Comparison of ENCODE assay signal across 11 cellular contexts in the genomic region with DNA sequence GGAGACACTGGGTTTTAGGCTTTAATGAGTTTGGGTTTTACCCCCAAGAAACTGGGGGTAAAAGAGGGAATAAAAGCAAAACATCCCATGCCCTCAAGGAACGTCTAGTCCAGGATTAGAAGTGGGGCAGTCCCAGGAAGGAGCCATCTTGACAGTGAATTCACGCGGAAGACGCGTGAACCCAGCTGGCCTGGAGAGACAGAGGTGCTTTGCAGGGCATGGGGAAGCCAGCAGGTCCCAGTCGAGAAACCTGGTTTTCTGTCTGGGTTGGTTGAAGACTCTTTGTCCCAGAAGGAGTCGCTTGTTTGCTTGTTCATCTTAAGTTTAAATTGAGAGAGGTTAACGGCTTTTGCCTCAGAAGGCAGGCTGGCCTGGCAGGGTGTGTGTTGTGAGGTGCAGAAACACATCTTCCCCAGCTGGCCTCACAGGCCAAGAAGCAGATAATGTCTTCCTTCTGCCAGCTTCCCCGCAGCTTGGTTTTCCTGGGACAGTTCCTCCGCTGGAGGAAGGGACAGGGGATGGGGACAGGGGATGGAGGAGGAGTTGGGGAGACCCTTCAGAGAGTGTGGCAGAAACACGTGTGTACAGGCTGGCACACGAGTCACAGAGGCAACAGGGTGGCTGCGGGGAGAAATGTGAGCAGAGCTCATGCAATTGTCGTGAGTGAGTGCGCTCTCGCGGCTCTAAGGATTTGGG. TPM values are rescaled to one million over a fixed set of nuclear protein-coding genes. Genes with fewer than 3 reads are reported as not detected.
DNase-seq lines count a peak whose midpoint lies in the region; ATAC-seq, FAIRE-seq and TF ChIP-seq lines count a peak whose summit lies in the region.
"Had no signal": no experiment of that assay in that cellular context is flagged by ENCODE, and none has a peak within 500 bp of the region (broad histone marks: within the 10 kb centered on the region; RNA-seq: fewer than 3 reads in every experiment).

No MANE protein-coding gene starts in this region.

- H3K9me3 ChIP-seq in A549 (no peaks in the 10 kb centered on the region), Peyer's patch (no peaks in the 10 kb centered on the region), esophagus squamous epithelium (no peaks in the 10 kb centered on the region), psoas muscle (no peaks in the 10 kb centered on the region)

- POLR2A ChIA-PET in A549 (lab: Yijun Ruan, JAX) = no interaction called here

- FAIRE-seq in A549 (lab: Jason Lieb, UNC) = no peak

- H3K4me2 ChIP-seq in A549 = peak overlapping the region; percentile 2; the same call in 1 of the 3 replicates

- no peak overlapping the region for H3K27ac ChIP-seq in A549
- peak overlapping the region; percentile 0 to 92 (median 68) for H3K27ac ChIP-seq in Peyer's patch
- peak overlapping the region; percentile 82 to 91 (median 90) for H3K27ac ChIP-seq in esophagus squamous epithelium
- H3K27ac ChIP-seq in psoas muscle = peak overlapping the region; percentile 46

- no peak overlapping the region for H3K4me3 ChIP-seq in A549
- H3K4me3 ChIP-seq in Peyer's patch = no peak overlapping the region
- peak overlapping the region in 1 of 4 donors; percentile 27 for H3K4me3 ChIP-seq in esophagus squamous epithelium
- H3K4me3 ChIP-seq in psoas muscle = no peak overlapping the region

- TF ChIP-seq POLR2A in A549 (IDR thresholded peaks at IDR 0.05; ENCODE audit: low read length) (no peak), Peyer's patch (IDR thresholded peaks at IDR 0.05) (no peak), esophagus squamous epithelium (IDR thresholded peaks at IDR 0.05) (no peak)

- ATAC-seq in A549 (no peak), psoas muscle (peak in 2 of 4 donors; percentile 4 to 15), GM21515 (IDR thresholded peaks at IDR 0.05; ENCODE audit: unreplicated experiment) (no peak), HG03460 (IDR thresholded peaks at IDR 0.05; ENCODE audit: unreplicated experiment) (no peak)

- TF ChIP-seq RAD21 in A549 (conservative IDR thresholded peaks at IDR 0.05 in 1 of 2, IDR thresholded peaks at IDR 0.05 in 1 of 2) = no peak

- H3K36me3 ChIP-seq in Peyer's patch (no peaks in the 10 kb centered on the region), esophagus squamous epithelium (no peaks in the 10 kb centered on the region), psoas muscle (ENCODE audit: insufficient read depth in 1 of 2, low read depth in 1 of 2) (no peaks in the 10 kb centered on the region)

- 84% methylated on average over 17 of the region's 17 CpGs for WGBS in A549 (ENCODE audit: missing lambda C conversion rate)
- WGBS in esophagus squamous epithelium, 2 donors = 25 to 42% methylated on average over 14 to 16 of the region's 17 CpGs
- 46 to 50% (median 48%) methylated on average over 17 of the region's 17 CpGs for WGBS in psoas muscle, 3 donors

- H3K27me3 ChIP-seq in Peyer's patch = no peaks in the 10 kb centered on the region
- H3K27me3 ChIP-seq in esophagus squamous epithelium = no peaks in the 10 kb centered on the region
- peaks cover 0 to 2% (median 0%) of the 10 kb centered on the region in 3 donors for H3K27me3 ChIP-seq in psoas muscle (ENCODE audit: insufficient read depth in 3 of 3, low read length in 2 of 3)

- in situ Hi-C loops in GM13977 (cut with MboI; ENCODE audit: low pct_unique_long_range_greater_than_20kb, low sequenced_read_pairs, unreplicated experiment) = no loop called here

- CTCF ChIA-PET in A549 (lab: Yijun Ruan, JAX) = interaction anchor here (1.1 kb wide), 1 partner anchor 14 kb away, joined by 7 read pairs; no protein-coding TSS in a partner anchor

- no peak for DNase-seq in A549 (ENCODE audit: low read depth in 1 of 2, low spot score in 1 of 2)
- no peak for DNase-seq in Peyer's patch
- DNase-seq in esophagus squamous epithelium (lab: John Stamatoyannopoulos, UW) = no peak
- no peak for DNase-seq in psoas muscle
- DNase-seq in GM13977 (ENCODE audit: low spot score) = no peak
- DNase-seq in activated gamma-delta T cell (lab: John Stamatoyannopoulos, UW) = no peak
- DNase-seq: CD4-positive, CD25-positive, alpha-beta regulatory T cell; naive B cell; SW 1271 had no signal

- H3K4me1 ChIP-seq in A549 (peaks cover 19% of the 10 kb centered on the region), Peyer's patch (peaks cover 0 to 36% (median 20%) of the 10 kb centered on the region in 4 donors), esophagus squamous epithelium (peaks cover 33 to 69% (median 51%) of the 10 kb centered on the region in 3 donors), psoas muscle (peaks cover 30% of the 10 kb centered on the region)

- TF ChIP-seq EP300 in A549 (IDR thresholded peaks at IDR 0.05) = no peak

- no peak for TF ChIP-seq CTCF in A549 (IDR thresholded peaks at IDR 0.05)
- TF ChIP-seq CTCF in Peyer's patch (IDR thresholded peaks at IDR 0.05) = no peak
- TF ChIP-seq CTCF in esophagus squamous epithelium (IDR thresholded peaks at IDR 0.05) = no peak
- TF ChIP-seq CTCF in psoas muscle (IDR thresholded peaks at IDR 0.05) = no peak
- no peak for TF ChIP-seq CTCF in GM13977 (IDR thresholded peaks at IDR 0.05; ENCODE audit: extremely low read depth, insufficient read depth, missing control alignments)

- intact Hi-C loops in esophagus squamous epithelium (cut with DNase I) (no loop called here), psoas muscle (cut with DNase I) (loop anchor here in 1 of 2 donors (10.0 kb wide), 1 partner anchor 197 kb away; no protein-coding TSS in a partner anchor)

TF ChIP-seq in A549, 52 proteins besides CTCF, POLR2A, EP300 and RAD21:
- no peak for TF ChIP-seq MYC (IDR thresholded peaks at IDR 0.05; ENCODE audit: borderline replicate concordance, low read length)
TF ChIP-seq in A549: peak in this region for 0.

RNA-seq across cellular contexts. Expression of a gene that starts 18.5 kb away (rescaled TPM):
- polyA plus RNA-seq in A549 (2011; rRNA removed) (173 and 185 TPM in 2 replicates), A549 (2017; fragmentation: RNase III; extraction: RNeasy Plus Mini Kit Qiagen cat#74134 plus additional on column Dnase treatment) (109 to 122 TPM (median 116 TPM) in 3 replicates), psoas muscle (10 to 100 TPM; 26.1 to 90.9 (median 45.4) TPM)
- 110 and 132 TPM in 2 replicates for polyA plus RNA-seq in A549 (2012; cell fraction: cytosol; rRNA removed)
- 115 and 147 TPM in 2 replicates for polyA plus RNA-seq in A549 (2012; cell fraction: nucleus; rRNA removed)
- 85.5 and 116 TPM in 2 replicates for polyA minus RNA-seq in A549 (2011; rRNA and poly(A)+ RNA removed)
- total RNA-seq in Peyer's patch (100 to 1,000 TPM in 3 of 4 donors, 10 to 100 TPM in 1; 31.4 to 176 (median 141) TPM), esophagus squamous epithelium (1,000 to 10,000 TPM in 1 of 4 donors, 100 to 1,000 TPM in 3; 464 to 1,007 (median 773) TPM), psoas muscle (10 to 100 TPM; 23.0 to 40.2 (median 30.6) TPM)

RNA-seq across cellular contexts. Expression of a gene that starts 57.3 kb away (rescaled TPM):
- polyA plus RNA-seq in A549 (2011; rRNA removed) = 0.01 TPM in 2 replicates
- under 0.01 TPM in 1 of 2 replicates, not detected in the other for polyA plus RNA-seq in A549 (2012; cell fraction: cytosol; rRNA removed)
- 0.01 TPM in 1 of 2 replicates, not detected in the other for polyA plus RNA-seq in A549 (2012; cell fraction: nucleus; rRNA removed)
- polyA plus RNA-seq in A549 (2017; fragmentation: RNase III; extraction: RNeasy Plus Mini Kit Qiagen cat#74134 plus additional on column Dnase treatment) = not detected in 3 replicates
- polyA minus RNA-seq in A549 (2011; rRNA and poly(A)+ RNA removed) = 0.04 TPM in 1 of 2 replicates, not detected in the other
- total RNA-seq in Peyer's patch = 10 to 100 TPM; 21.5 to 98.2 (median 62.7) TPM
- 10 to 100 TPM; 21.1 to 92.5 (median 49.7) TPM for total RNA-seq in esophagus squamous epithelium
- total RNA-seq in psoas muscle = 100 to 1,000 TPM in 3 of 4 donors, 10 to 100 TPM in 1; 99.3 to 206 (median 145) TPM
- 100 to 1,000 TPM in 1 of 3 donors, 10 to 100 TPM in 2; 49.6 to 122 (median 78.1) TPM for polyA plus RNA-seq in psoas muscle
- polyA plus RNA-seq: CD4-positive, CD25-positive, alpha-beta regulatory T cell had no signal

Comparison
In these comparisons a context has a peak if more than half of its experiments do, and no peak if none do; other contexts are left out.
1. H3K27ac ChIP-seq: peak in Peyer's patch (4 of 4), esophagus squamous epithelium (4 of 4) and psoas muscle (single experiment); none in A549 (0 of 2).